ENCODE assay signal across 20 cellular contexts in genomic region chr1:234871039-234871709, GRCh38.
DNase-seq lines count a peak whose midpoint lies in the region; ATAC-seq and TF ChIP-seq lines count a peak whose summit lies in the region.
"Had no signal": no experiment of that assay in that cellular context is flagged by ENCODE, and none has a peak within 500 bp of the region (broad histone marks: within the 10 kb centered on the region; RNA-seq: fewer than 3 reads in every experiment).

No MANE protein-coding gene starts in this region.

- DNase-seq in D341Med (ENCODE audit: low spot score) (peak; percentile 40), IMR-90 (no peak), psoas muscle (no peak), NCI-H524 treated with DMSO at 0.1 percent for 48 hours (lab: John Stamatoyannopoulos, UW) (no peak)
- DNase-seq in activated CD4-positive, CD25-positive, alpha-beta regulatory T cell (lab: John Stamatoyannopoulos, UW), result no peak
- DNase-seq: activated CD4-positive, alpha-beta T cell treated with anti-CD3 and anti-CD28 coated beads, Interleukin-2, amount 10 ng/mL, durations not matched to agents 24 days and 14 days; Caco-2; DND-41; kidney; NCI-H2029 treated with DMSO at 0.1 percent for 48 hours; pancreas; stimulated activated naive B cell treated with anti-CD40 and anti-IgM and Interleukin-4, amounts not matched to agents 10 μg/mL and 1 μg/mL and 100 μg/mL, for 72 hours had no signal

- H2BK20ac ChIP-seq in IMR-90 (ENCODE audit: low read depth, low read length), result no peak overlapping the region

- 95% methylated on average over 3 of the region's 10 CpGs; no CpG with 5 or more reads in 1 of the 2 experiments for WGBS in IMR-90 (ENCODE audit: extremely low coverage in 2 of 2, insufficient read length in 1 of 2), 2 experiments
- 87 to 94% (median 89%) methylated on average over 8 to 10 of the region's 10 CpGs for WGBS in psoas muscle, 3 donors

- H3K36me3 Mint-ChIP-seq in dendritic cell treated with granulocyte-macrophage colony-stimulating factor and Interleukin-4, amounts not matched to agents 40 ng/mL and 50 ng/mL, for 4 days (ENCODE audit: low read depth), result no peaks in the 10 kb centered on the region
- H3K36me3 Mint-ChIP-seq: stimulated activated naive B cell treated with anti-CD40 and anti-IgM and Interleukin-4, amounts not matched to agents 10 μg/mL and 1 μg/mL and 100 μg/mL, for 72 hours had no signal

- H3K9me1 ChIP-seq in IMR-90 (ENCODE audit: insufficient read depth, low read length), result peaks cover 16% of the 10 kb centered on the region

- dilution Hi-C loops in IMR-90 (cut with HindIII; ENCODE audit: low sequenced_read_pairs, unreplicated experiment), result no loop called here

- H3K56ac ChIP-seq in IMR-90 (ENCODE audit: extremely low read depth, insufficient read depth, low read length), result no peak overlapping the region

- H3K36me3 ChIP-seq in IMR-90 (ENCODE audit: control insufficient read depth, insufficient read depth, low read length) (no peaks in the 10 kb centered on the region), psoas muscle (ENCODE audit: insufficient read depth in 1 of 2, low read depth in 1 of 2) (no peaks in the 10 kb centered on the region)
- H3K36me3 ChIP-seq: pancreas, SJCRH30, thoracic aorta had no signal

- BruUV-seq in IMR-90 (replicated peaks; lab: Mats Ljungman, UMichigan), result no TSS peak

- no peak overlapping the region for H3K9ac ChIP-seq in IMR-90 (ENCODE audit: low read depth, low read length)

- H3K4me1 ChIP-seq in IMR-90 (ENCODE audit: control insufficient read depth, insufficient read depth, low read length) (peaks cover 6% of the 10 kb centered on the region), psoas muscle (peaks cover 36% of the 10 kb centered on the region)

- in situ Hi-C loops in IMR-90 (cut with MboI; ENCODE audit: low sequenced_read_pairs), result loop anchor here (25.0 kb wide), 3 partner anchors 216 to 384 kb away; partner anchors contain the start of genes IRF2BP2 and TARBP1

- H3K27me3 ChIP-seq in IMR-90 (ENCODE audit: control insufficient read depth, insufficient read depth, low read length) (no peaks in the 10 kb centered on the region), psoas muscle (ENCODE audit: insufficient read depth in 3 of 3, low read length in 2 of 3) (no peaks in the 10 kb centered on the region)
- H3K27me3 ChIP-seq: pancreas, SJCRH30 had no signal

- no peak for TF ChIP-seq POLR2A in IMR-90 (IDR thresholded peaks at IDR 0.05; ENCODE audit: low read depth, low read length)

- no peak overlapping the region; a peak in 1 of 4 replicates for H4K8ac ChIP-seq in IMR-90 (ENCODE audit: low read depth in 2 of 2, low read length in 2 of 2)

- H3K9me3 ChIP-seq in IMR-90 (ENCODE audit: control insufficient read depth, insufficient read depth, low read length) (no peaks in the 10 kb centered on the region), psoas muscle (no peaks in the 10 kb centered on the region)
- H3K9me3 ChIP-seq: Caco-2, pancreas, SJCRH30, thoracic aorta had no signal

- no peak overlapping the region for H2BK120ac ChIP-seq in IMR-90 (ENCODE audit: low read depth, low read length)

- 0 out of 3 replicates have a peak overlapping the region, but pooled peaks have one; percentile 70 for H2BK15ac ChIP-seq in IMR-90 (ENCODE audit: low read depth, low read length)

- H3K4ac ChIP-seq in IMR-90 (ENCODE audit: low read depth, low read length), result peak overlapping the region; percentile 42

- H2AK5ac ChIP-seq in IMR-90 (ENCODE audit: low read depth, low read length), result peak overlapping the region; percentile 35

- no peak for ATAC-seq in IMR-90 (ENCODE audit: low read depth)
- ATAC-seq in psoas muscle, result no peak
- no peak for ATAC-seq in HG03095 (IDR thresholded peaks at IDR 0.05; ENCODE audit: unreplicated experiment)
- ATAC-seq: pancreas had no signal

- no peak overlapping the region for H4K5ac ChIP-seq in IMR-90 (ENCODE audit: low read depth, low read length)

- no peak overlapping the region for H2BK5ac ChIP-seq in IMR-90 (ENCODE audit: low read depth, low read length, poor library complexity, severe bottlenecking)

- H3K4me2 ChIP-seq in IMR-90 (ENCODE audit: low read depth, low read length), result no peak overlapping the region

- no peaks in the 10 kb centered on the region for H3K9me3 Mint-ChIP-seq in dendritic cell treated with granulocyte-macrophage colony-stimulating factor and Interleukin-4, amounts not matched to agents 40 ng/mL and 50 ng/mL, for 4 days
- H3K9me3 Mint-ChIP-seq: stimulated activated naive B cell treated with anti-CD40 and anti-IgM and Interleukin-4, amounts not matched to agents 10 μg/mL and 1 μg/mL and 100 μg/mL, for 72 hours; T-helper 1 cell treated with Interleukin-12 subunit alpha and Interleukin-12 subunit beta and Interleukin-4 antibody, amounts not matched to agents 30 μg/mL and 1 μg/mL, for 36 hours had no signal

- no peaks in the 10 kb centered on the region for H3K27me3 Mint-ChIP-seq in dendritic cell treated with granulocyte-macrophage colony-stimulating factor and Interleukin-4, amounts not matched to agents 40 ng/mL and 50 ng/mL, for 4 days
- H3K27me3 Mint-ChIP-seq: activated CD4-positive, alpha-beta T cell treated with anti-CD3 and anti-CD28 coated beads, Interleukin-2, amount 10 ng/mL, durations not matched to agents 24 days and 14 days; stimulated activated naive B cell treated with anti-CD40 and anti-IgM and Interleukin-4, amounts not matched to agents 10 μg/mL and 1 μg/mL and 100 μg/mL, for 72 hours had no signal

- H2AFZ ChIP-seq in IMR-90 (replicated peaks; ENCODE audit: low read length, poor library complexity), result peak overlapping the region; percentile 34

- H3K4me3 ChIP-seq in IMR-90 (ENCODE audit: insufficient read depth, low read depth, low read length) (no peak overlapping the region), psoas muscle (no peak overlapping the region)
- H3K4me3 ChIP-seq: coronary artery, GM12878, lung, pancreas, SJCRH30, thoracic aorta had no signal

- H4K91ac ChIP-seq in IMR-90 (ENCODE audit: insufficient read depth, low read depth, low read length), result no peak overlapping the region

- no peak overlapping the region for H3K14ac ChIP-seq in IMR-90 (replicated peaks; ENCODE audit: low read depth, low read length)

- POLR2A ChIA-PET in IMR-90 (lab: Charles Lee; ENCODE audit: unreplicated experiment), result no interaction called here

- H3K27ac Mint-ChIP-seq in dendritic cell treated with granulocyte-macrophage colony-stimulating factor and Interleukin-4, amounts not matched to agents 40 ng/mL and 50 ng/mL, for 4 days, result peak overlapping the region; percentile 60
- H3K27ac Mint-ChIP-seq: activated CD4-positive, alpha-beta T cell treated with anti-CD3 and anti-CD28 coated beads, Interleukin-2, amount 10 ng/mL, durations not matched to agents 24 days and 14 days; stimulated activated naive B cell treated with anti-CD40 and anti-IgM and Interleukin-4, amounts not matched to agents 10 μg/mL and 1 μg/mL and 100 μg/mL, for 72 hours; T-helper 1 cell treated with Interleukin-12 subunit alpha and Interleukin-12 subunit beta and Interleukin-4 antibody, amounts not matched to agents 30 μg/mL and 1 μg/mL, for 36 hours had no signal

- no peak for TF ChIP-seq RAD21 in IMR-90 (IDR thresholded peaks at IDR 0.05; ENCODE audit: low read length)

- CTCF ChIA-PET in IMR-90 (lab: Yijun Ruan, JAX), result interaction anchor here (0.6 kb wide), 1 partner anchor 22 kb away, joined by 3 read pairs; no protein-coding TSS in a partner anchor

- intact Hi-C loops in IMR-90 (cut with micrococcal nuclease), result no loop called here
- intact Hi-C loops in dendritic cell treated with granulocyte-macrophage colony-stimulating factor and Interleukin-4, amounts not matched to agents 40 ng/mL and 50 ng/mL, for 4 days (cut with micrococcal nuclease), result no loop called here
- intact Hi-C loops in psoas muscle (cut with DNase I), result no loop called here

- peaks cover 75% of the 10 kb centered on the region for H3K4me1 Mint-ChIP-seq in dendritic cell treated with granulocyte-macrophage colony-stimulating factor and Interleukin-4, amounts not matched to agents 40 ng/mL and 50 ng/mL, for 4 days (ENCODE audit: low read depth)

- H3K27ac ChIP-seq in IMR-90 (ENCODE audit: insufficient read depth, low read length), result no peak overlapping the region
- H3K27ac ChIP-seq in psoas muscle, result peak overlapping the region; percentile 23
- H3K27ac ChIP-seq: coronary artery, pancreas, SJCRH30, thoracic aorta had no signal

- no peak overlapping the region; the same call in 1 of the 2 replicates for H3K18ac ChIP-seq in IMR-90 (ENCODE audit: low read depth, low read length)

- H4K20me1 ChIP-seq in IMR-90 (ENCODE audit: insufficient read depth, low read length), result no peaks in the 10 kb centered on the region

- peak overlapping the region; percentile 20 for H2AK9ac ChIP-seq in IMR-90 (replicated peaks; ENCODE audit: low read depth, low read length, poor library complexity)

- no peak overlapping the region for H3K23ac ChIP-seq in IMR-90 (ENCODE audit: low read depth, low read length)

- H3K79me1 ChIP-seq in IMR-90 (ENCODE audit: low read depth in 1 of 2, low read length in 2 of 2), result no peaks in the 10 kb centered on the region

- no peak overlapping the region for H3K4me3 Mint-ChIP-seq in dendritic cell treated with granulocyte-macrophage colony-stimulating factor and Interleukin-4, amounts not matched to agents 40 ng/mL and 50 ng/mL, for 4 days
- H3K4me3 Mint-ChIP-seq: activated CD4-positive, alpha-beta T cell treated with anti-CD3 and anti-CD28 coated beads, Interleukin-2, amount 10 ng/mL, durations not matched to agents 24 days and 14 days; stimulated activated naive B cell treated with anti-CD40 and anti-IgM and Interleukin-4, amounts not matched to agents 10 μg/mL and 1 μg/mL and 100 μg/mL, for 72 hours; T-helper 1 cell treated with Interleukin-12 subunit alpha and Interleukin-12 subunit beta and Interleukin-4 antibody, amounts not matched to agents 30 μg/mL and 1 μg/mL, for 36 hours had no signal

- no peak for TF ChIP-seq CTCF in IMR-90 (conservative IDR thresholded peaks at IDR 0.05; ENCODE audit: low read depth, low read length)
- no peak for TF ChIP-seq CTCF in psoas muscle (IDR thresholded peaks at IDR 0.05)

TF ChIP-seq in IMR-90, 13 proteins besides CTCF, POLR2A, EP300 and RAD21:
- TF ChIP-seq CHD1 (IDR thresholded peaks at IDR 0.05; ENCODE audit: low read depth, low read length) (no peak), BHLHE40 (IDR thresholded peaks at IDR 0.05; ENCODE audit: low read depth, low read length) (no peak), NFE2L2 (IDR thresholded peaks at IDR 0.05; ENCODE audit: low read depth, low read length) (no peak), CEBPB (IDR thresholded peaks at IDR 0.05; ENCODE audit: low read depth, low read length) (no peak), FOS (IDR thresholded peaks at IDR 0.05; ENCODE audit: low read depth, low read length) (no peak), MAFK (IDR thresholded peaks at IDR 0.05; ENCODE audit: low read depth, low read length) (no peak)
TF ChIP-seq in IMR-90: peak in this region for 0.
